15 cellular contexts compared by ENCODE assay signal in genomic region chr11:75014129-75014528, GRCh38. TPM values are rescaled to one million over a fixed set of nuclear protein-coding genes. Genes with fewer than 3 reads are reported as not detected.
DNase-seq lines count a peak whose midpoint lies in the region; ATAC-seq, FAIRE-seq and TF ChIP-seq lines count a peak whose summit lies in the region.
"Had no signal": no experiment of that assay in that cellular context is flagged by ENCODE, and none has a peak within 500 bp of the region (broad histone marks: within the 10 kb centered on the region; RNA-seq: fewer than 3 reads in every experiment).

No MANE protein-coding gene starts in this region.

- no peak overlapping the region for H3K4me2 ChIP-seq in A549
- H3K4me2 ChIP-seq: KMS-11 had no signal

- H3K36me3 ChIP-seq in brain microvascular endothelial cell (replicated peaks), result no peaks in the 10 kb centered on the region

- H3K27me3 Mint-ChIP-seq in naive thymus-derived CD8-positive, alpha-beta T cell, result no peaks in the 10 kb centered on the region
- H3K27me3 Mint-ChIP-seq: stimulated activated memory B cell treated with anti-CD40 and anti-IgM and Interleukin-4, amounts not matched to agents 10 μg/mL and 1 μg/mL and 100 μg/mL, for 72 hours had no signal

- no peak for TF ChIP-seq RAD21 in A549 (conservative IDR thresholded peaks at IDR 0.05 in 1 of 2, IDR thresholded peaks at IDR 0.05 in 1 of 2)

- peaks cover 6 to 34% (median 12%) of the 10 kb centered on the region in 3 donors for H3K36me3 Mint-ChIP-seq in naive thymus-derived CD8-positive, alpha-beta T cell
- H3K36me3 Mint-ChIP-seq: natural killer cell had no signal

- peak in 1 of 2 experiments; percentile 18 for DNase-seq in A549 (ENCODE audit: low read depth in 1 of 2, low spot score in 1 of 2)
- peak; percentile 35 for DNase-seq in HS-5 (ENCODE audit: low read depth)
- DNase-seq in brain microvascular endothelial cell, result peak; percentile 64
- no peak for DNase-seq in right cardiac atrium
- DNase-seq in naive thymus-derived CD8-positive, alpha-beta T cell, result no peak
- no peak for DNase-seq in activated naive CD4-positive, alpha-beta T cell treated with Interleukin-2 at 50 U/mL for 16 hours
- no peak for DNase-seq in activated gamma-delta T cell treated with Interleukin-2 at 50 U/mL for 16 hours
- DNase-seq: activated T-cell treated with anti-CD3 and anti-CD28 coated beads, Interleukin-2, amount 50 U/mL, for 48 hours; GOT3; natural killer cell had no signal

- H3K27ac Mint-ChIP-seq in naive thymus-derived CD8-positive, alpha-beta T cell, result peak overlapping the region in 1 of 10 donors; percentile 56
- H3K27ac Mint-ChIP-seq: natural killer cell; stimulated activated memory B cell treated with anti-CD40 and anti-IgM and Interleukin-4, amounts not matched to agents 10 μg/mL and 1 μg/mL and 100 μg/mL, for 72 hours had no signal

- in situ Hi-C loops in brain microvascular endothelial cell (cut with HindIII; ENCODE audit: low pct_ligation_motif_present, low sequenced_read_pairs), result no loop called here

- H3K27me3 ChIP-seq in brain microvascular endothelial cell (replicated peaks) (no peaks in the 10 kb centered on the region), right cardiac atrium (ENCODE audit: control insufficient read depth, insufficient read depth) (no peaks in the 10 kb centered on the region)

- H3K9me3 Mint-ChIP-seq in naive thymus-derived CD8-positive, alpha-beta T cell, result peaks cover 0 to 11% (median 4%) of the 10 kb centered on the region in 9 donors
- H3K9me3 Mint-ChIP-seq: natural killer cell had no signal

- FAIRE-seq in A549 (lab: Jason Lieb, UNC), result no peak
- FAIRE-seq: colon had no signal

- H3K4me1 ChIP-seq in A549 (peaks cover 3% of the 10 kb centered on the region; the same call in 1 of the 3 replicates), right cardiac atrium (ENCODE audit: control insufficient read depth, insufficient read depth, low read length) (no peaks in the 10 kb centered on the region)

- H3K27ac ChIP-seq in A549 (no peak overlapping the region), brain microvascular endothelial cell (no peak overlapping the region), right cardiac atrium (ENCODE audit: low read length) (peak overlapping the region; percentile 14)
- H3K27ac ChIP-seq: KMS-11, VCaP had no signal

- ATAC-seq in A549 (peak; percentile 41 to 63; a peak in 2 of 6 replicates), right cardiac atrium (peak; percentile 60 to 69), GM18520 (IDR thresholded peaks at IDR 0.05; ENCODE audit: unreplicated experiment) (no peak)
- no peak for ATAC-seq in naive thymus-derived CD8-positive, alpha-beta T cell
- ATAC-seq: natural killer cell; stimulated activated memory B cell treated with anti-CD40 and anti-IgM and Interleukin-4, amounts not matched to agents 10 μg/mL and 1 μg/mL and 100 μg/mL, for 72 hours had no signal

- POLR2A ChIA-PET in A549 (lab: Yijun Ruan, JAX), result no interaction called here
- POLR2A ChIA-PET in naive thymus-derived CD8-positive, alpha-beta T cell (lab: Charles Lee), result no interaction called here

- CTCF ChIA-PET in A549 (lab: Yijun Ruan, JAX), result interaction anchor here (0.7 to 6.1 kb wide), 7 partner anchors 9 to 235 kb away, joined by 3 to 59 read pairs (median 24); partner anchors contain the start of gene TPBGL

- no peak for TF ChIP-seq POLR2A in A549 (IDR thresholded peaks at IDR 0.05; ENCODE audit: low read length)

- H3K4me1 Mint-ChIP-seq in naive thymus-derived CD8-positive, alpha-beta T cell, result peaks cover 0 to 1% (median 0%) of the 10 kb centered on the region in 4 donors
- H3K4me1 Mint-ChIP-seq: natural killer cell; stimulated activated memory B cell treated with anti-CD40 and anti-IgM and Interleukin-4, amounts not matched to agents 10 μg/mL and 1 μg/mL and 100 μg/mL, for 72 hours had no signal

- TF ChIP-seq CTCF in A549 (IDR thresholded peaks at IDR 0.05), result no peak
- peak; percentile 47 for TF ChIP-seq CTCF in brain microvascular endothelial cell (IDR thresholded peaks at IDR 0.05; ENCODE audit: low read depth, low read length, missing control alignments)

- H3K4me3 Mint-ChIP-seq in naive thymus-derived CD8-positive, alpha-beta T cell, result no peak overlapping the region
- H3K4me3 Mint-ChIP-seq: natural killer cell; stimulated activated memory B cell treated with anti-CD40 and anti-IgM and Interleukin-4, amounts not matched to agents 10 μg/mL and 1 μg/mL and 100 μg/mL, for 72 hours had no signal

- TF ChIP-seq EP300 in A549 (IDR thresholded peaks at IDR 0.05), result no peak

- H3K9me3 ChIP-seq in A549 (no peaks in the 10 kb centered on the region; the same call in 2 of the 3 replicates), right cardiac atrium (ENCODE audit: control insufficient read depth, low read length) (no peaks in the 10 kb centered on the region)

- intact Hi-C loops in right cardiac atrium (cut with DNase I), result no loop called here

- 17% methylated on average over 1 of the region's 1 CpG for WGBS in A549 (ENCODE audit: missing lambda C conversion rate)
- WGBS in right cardiac atrium, result 16% methylated on average over 1 of the region's 1 CpG

- H3K4me3 ChIP-seq in A549 (no peak overlapping the region), brain microvascular endothelial cell (ENCODE audit: low read depth, low read length) (no peak overlapping the region), right cardiac atrium (ENCODE audit: low read length) (no peak overlapping the region)

TF ChIP-seq in A549, 52 proteins besides CTCF, POLR2A, EP300 and RAD21:
- TF ChIP-seq, protein P1, sequence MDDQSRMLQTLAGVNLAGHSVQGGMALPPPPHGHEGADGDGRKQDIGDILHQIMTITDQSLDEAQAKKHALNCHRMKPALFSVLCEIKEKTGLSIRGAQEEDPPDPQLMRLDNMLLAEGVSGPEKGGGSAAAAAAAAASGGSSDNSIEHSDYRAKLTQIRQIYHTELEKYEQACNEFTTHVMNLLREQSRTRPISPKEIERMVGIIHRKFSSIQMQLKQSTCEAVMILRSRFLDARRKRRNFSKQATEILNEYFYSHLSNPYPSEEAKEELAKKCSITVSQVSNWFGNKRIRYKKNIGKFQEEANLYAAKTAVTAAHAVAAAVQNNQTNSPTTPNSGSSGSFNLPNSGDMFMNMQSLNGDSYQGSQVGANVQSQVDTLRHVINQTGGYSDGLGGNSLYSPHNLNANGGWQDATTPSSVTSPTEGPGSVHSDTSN (IDR thresholded peaks at IDR 0.05), result no peak
- TF ChIP-seq KDM5A (IDR thresholded peaks at IDR 0.05) (no peak), BHLHE40 (IDR thresholded peaks at IDR 0.05; ENCODE audit: low read depth, low read length) (no peak), ZFP36 (IDR thresholded peaks at IDR 0.05; ENCODE audit: borderline replicate concordance, partially characterized antibody) (no peak)

RNA-seq across cellular contexts. Expression of gene NEU3, which starts 25.4 kb away (rescaled TPM):
- polyA plus RNA-seq in A549 (2011; rRNA removed) (5.5 and 6.2 TPM in 2 replicates), A549 (2017; fragmentation: RNase III; extraction: RNeasy Plus Mini Kit Qiagen cat#74134 plus additional on column Dnase treatment) (3.5 to 4.4 TPM (median 4.0 TPM) in 3 replicates), right cardiac atrium (5.2 TPM)
- polyA plus RNA-seq in A549 (2012; cell fraction: cytosol; rRNA removed), result 2.4 and 3.4 TPM in 2 replicates
- polyA plus RNA-seq in A549 (2012; cell fraction: nucleus; rRNA removed), result 8.3 and 9.8 TPM in 2 replicates
- polyA minus RNA-seq in A549 (2011; rRNA and poly(A)+ RNA removed), result 18.3 and 21.4 TPM in 2 replicates
- total RNA-seq in right cardiac atrium, result 1 to 10 TPM; 3.6 to 7.2 (median 4.9) TPM
- total RNA-seq in naive thymus-derived CD8-positive, alpha-beta T cell, result 10 to 100 TPM; 15.1 to 16.6 TPM
- polyA plus RNA-seq in naive thymus-derived CD8-positive, alpha-beta T cell, result 1 to 10 TPM; 1.5 to 2.2 (median 1.8) TPM

Comparison
In these comparisons a context has a peak if more than half of its experiments do, and no peak if none do; other contexts are left out.
1. ATAC-seq: peak in A549 (2 of 2) and right cardiac atrium (2 of 2); none in naive thymus-derived CD8-positive, alpha-beta T cell (0 of 2) and GM18520 (single experiment).
2. DNase-seq: peak in HS-5 (single experiment) and brain microvascular endothelial cell (single experiment); none in right cardiac atrium (0 of 3), naive thymus-derived CD8-positive, alpha-beta T cell (0 of 10), activated naive CD4-positive, alpha-beta T cell treated with Interleukin-2 at 50 U/mL for 16 hours (single experiment) and activated gamma-delta T cell treated with Interleukin-2 at 50 U/mL for 16 hours (single experiment).